8 cellular contexts compared by ENCODE assay signal in the genomic region with DNA sequence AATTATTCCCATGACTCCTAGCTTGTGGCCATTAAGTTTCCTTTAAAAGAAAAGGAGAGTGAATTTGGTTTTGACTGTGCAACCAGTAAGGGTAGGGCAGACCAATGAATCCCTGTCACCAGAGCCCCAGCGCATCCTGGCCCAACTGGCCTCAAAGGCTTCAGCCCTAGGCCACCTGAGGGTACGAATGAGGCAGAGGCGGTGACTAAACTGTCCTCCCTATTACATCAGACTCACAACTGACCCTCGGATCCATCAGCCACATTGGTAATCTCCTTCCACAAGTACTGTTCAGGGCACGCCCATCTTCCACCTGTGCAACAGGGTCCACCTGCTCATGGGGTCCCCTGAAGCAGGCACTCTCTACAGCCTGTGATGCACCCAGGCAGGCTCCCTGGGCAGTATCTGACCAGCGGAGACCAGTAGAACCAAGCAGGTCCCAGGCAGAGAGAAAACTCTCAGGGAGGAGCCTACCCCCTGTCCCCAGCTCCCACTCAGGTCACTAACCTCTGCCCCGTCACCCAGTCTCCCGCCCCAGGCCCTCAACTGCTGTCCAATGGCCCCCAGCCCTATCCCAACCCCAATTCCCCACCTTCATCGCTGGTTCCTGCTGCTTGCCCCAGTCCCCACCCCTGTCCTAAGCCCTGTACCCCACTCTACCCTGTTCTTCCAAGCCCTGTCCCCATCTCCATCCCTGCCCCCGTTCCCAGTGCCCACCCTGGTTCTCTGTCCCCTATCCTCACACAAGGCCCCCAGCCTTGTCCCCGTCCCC. TPM values are rescaled to one million over a fixed set of nuclear protein-coding genes. Genes with fewer than 3 reads are reported as not detected.
A peak's percentile ranks its signal among the peaks of the same experiment; 100 is the strongest.
DNase-seq lines count a peak whose midpoint lies in the region; ATAC-seq and TF ChIP-seq lines count a peak whose summit lies in the region.

No MANE protein-coding gene starts in this region.

- peaks cover 12% of the 10 kb centered on the region for H3K4me1 Mint-ChIP-seq in activated T-cell treated with anti-CD3 and anti-CD28 coated beads, Interleukin-2, amount 50 U/mL, for 4 hours (ENCODE audit: low read depth)

- TF ChIP-seq CTCF in right atrium auricular region (IDR thresholded peaks at IDR 0.05) (no peak), GM20000 (IDR thresholded peaks at IDR 0.05; ENCODE audit: extremely low read depth, missing control alignments) (no peak), omental fat pad (IDR thresholded peaks at IDR 0.05) (no peak)

- H3K36me3 ChIP-seq in HAP-1 (replicated peaks) (peaks cover 45% of the 10 kb centered on the region), right atrium auricular region (peaks cover 35% of the 10 kb centered on the region)

- H3K9me3 ChIP-seq in HAP-1 (peaks cover 7% of the 10 kb centered on the region), right atrium auricular region (no peaks in the 10 kb centered on the region)

- ATAC-seq in activated T-cell treated with anti-CD3 and anti-CD28 coated beads, Interleukin-2, amount 50 U/mL, for 4 hours = no peak
- ATAC-seq in omental fat pad (ENCODE audit: low FRiP score) = no peak

- H3K27ac ChIP-seq in right atrium auricular region (peak overlapping the region; percentile 90 to 95), skin epidermis (peak overlapping the region in 19 of 21 experiments; percentile 87 to 99 (median 96))

- peak overlapping the region; percentile 87 for H3K4me3 Mint-ChIP-seq in activated T-cell treated with anti-CD3 and anti-CD28 coated beads, Interleukin-2, amount 50 U/mL, for 4 hours

- H3K4me3 ChIP-seq in HAP-1 = peak overlapping the region; percentile 71
- H3K4me3 ChIP-seq in right atrium auricular region = peak overlapping the region; percentile 96 to 100
- H3K4me3 ChIP-seq in skin epidermis = peak overlapping the region; percentile 82 to 97 (median 90)

- peaks cover 9% of the 10 kb centered on the region for H3K36me3 Mint-ChIP-seq in activated T-cell treated with anti-CD3 and anti-CD28 coated beads, Interleukin-2, amount 50 U/mL, for 4 hours (ENCODE audit: insufficient read depth)

- in situ Hi-C loops in HAP-1 (cut with MboI; ENCODE audit: low sequenced_read_pairs) = no loop called here

- peaks cover 6% of the 10 kb centered on the region for H3K4me1 ChIP-seq in HAP-1
- peaks cover 0 to 26% of the 10 kb centered on the region in 2 donors for H3K4me1 ChIP-seq in right atrium auricular region

- DNase-seq in HAP-1 (ENCODE audit: low spot score in 2 of 2) (no peak), right atrium auricular region (ENCODE audit: low spot score) (no peak), GM20000 (ENCODE audit: low spot score) (no peak), omental fat pad (ENCODE audit: low spot score) (no peak), LoVo (ENCODE audit: low spot score) (no peak), NCI-H748 (lab: John Stamatoyannopoulos, UW; ENCODE audit: unreplicated experiment) (no peak)
- no peak for DNase-seq in activated T-cell treated with anti-CD3 and anti-CD28 coated beads, Interleukin-2, amount 50 U/mL, for 4 hours

- H3K27me3 ChIP-seq in HAP-1 (ENCODE audit: low read depth) = no peaks in the 10 kb centered on the region
- H3K27me3 ChIP-seq in right atrium auricular region = no peaks in the 10 kb centered on the region

- H3K9me3 Mint-ChIP-seq in activated T-cell treated with anti-CD3 and anti-CD28 coated beads, Interleukin-2, amount 50 U/mL, for 4 hours = no peaks in the 10 kb centered on the region

- no peaks in the 10 kb centered on the region for H3K27me3 Mint-ChIP-seq in activated T-cell treated with anti-CD3 and anti-CD28 coated beads, Interleukin-2, amount 50 U/mL, for 4 hours (ENCODE audit: low read depth)

RNA-seq across cellular contexts. Expression of a gene that starts 0.9 kb away (rescaled TPM):
- total RNA-seq in activated T-cell treated with anti-CD3 and anti-CD28 coated beads, Interleukin-2, amount 50 U/mL, for 4 hours = 100 to 1,000 TPM; 330 to 366 (median 351) TPM
- total RNA-seq in right atrium auricular region = 100 to 1,000 TPM; 329 to 428 TPM
- 100 to 1,000 TPM; 281 to 323 (median 308) TPM for total RNA-seq in omental fat pad

RNA-seq across cellular contexts. Expression of a gene that starts 13.0 kb away (rescaled TPM):
- total RNA-seq in activated T-cell treated with anti-CD3 and anti-CD28 coated beads, Interleukin-2, amount 50 U/mL, for 4 hours = 10 to 100 TPM; 10.7 to 13.9 (median 11.0) TPM
- 1 to 10 TPM; 1.7 to 2.0 TPM for total RNA-seq in right atrium auricular region
- total RNA-seq in omental fat pad = 1 to 10 TPM; 1.4 to 3.9 (median 1.7) TPM

RNA-seq across cellular contexts. Expression of a gene that starts 16.0 kb away (rescaled TPM):
- 100 to 1,000 TPM; 112 to 120 (median 119) TPM for total RNA-seq in activated T-cell treated with anti-CD3 and anti-CD28 coated beads, Interleukin-2, amount 50 U/mL, for 4 hours
- total RNA-seq in right atrium auricular region = 100 to 1,000 TPM; 140 to 154 TPM
- 10 to 100 TPM; 27.1 to 53.9 (median 40.9) TPM for total RNA-seq in omental fat pad

RNA-seq across cellular contexts. Expression of a gene that starts 21.1 kb away (rescaled TPM):
- total RNA-seq in activated T-cell treated with anti-CD3 and anti-CD28 coated beads, Interleukin-2, amount 50 U/mL, for 4 hours = 10 to 100 TPM; 64.3 to 73.4 (median 68.8) TPM
- total RNA-seq in right atrium auricular region = 1 to 10 TPM; 1.9 to 4.1 TPM
- 1 to 10 TPM; 3.2 to 9.1 (median 5.1) TPM for total RNA-seq in omental fat pad

RNA-seq across cellular contexts. Expression of a gene that starts 22.9 kb away (rescaled TPM):
- total RNA-seq in activated T-cell treated with anti-CD3 and anti-CD28 coated beads, Interleukin-2, amount 50 U/mL, for 4 hours = 1 to 10 TPM; 1.5 to 2.2 (median 1.7) TPM
- total RNA-seq in right atrium auricular region = 1 to 10 TPM; 2.7 to 3.0 TPM
- 1 to 10 TPM in 1 of 4 donors, under 1 TPM in 3; 0.72 to 2.5 (median 0.78) TPM for total RNA-seq in omental fat pad
